In the genomic region with DNA sequence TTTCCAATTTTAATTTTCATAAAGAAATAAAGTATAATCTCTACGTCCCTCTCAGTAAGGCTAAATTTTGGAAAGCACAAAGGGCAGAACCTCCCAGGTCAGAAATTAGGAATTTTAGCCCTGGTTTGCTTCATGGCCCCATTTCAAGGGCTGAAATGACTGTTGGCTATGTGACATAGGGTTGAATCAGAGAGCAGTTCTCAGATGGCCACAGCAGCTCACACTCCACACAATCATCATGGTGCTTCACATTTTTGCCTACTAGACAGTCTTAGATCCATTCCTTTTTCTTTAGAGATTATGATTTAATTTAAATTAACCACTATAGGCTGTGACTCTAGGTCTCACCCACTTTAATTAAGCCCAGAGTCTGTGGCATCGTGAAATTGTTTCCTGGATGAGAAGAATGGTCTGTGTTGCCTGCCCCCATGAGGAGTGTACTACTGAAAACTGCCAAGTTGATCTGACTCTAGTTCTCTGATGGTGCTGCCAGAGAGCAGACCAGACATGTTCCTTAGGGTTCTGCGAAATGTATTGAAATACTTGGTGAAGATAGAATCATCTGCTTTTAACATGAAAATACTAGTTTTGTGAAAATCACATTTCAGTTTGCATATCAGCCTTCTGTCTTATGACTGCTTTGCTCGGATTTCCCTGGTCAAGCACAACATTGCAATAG, we compare ENCODE assay signal across 26 cellular contexts.
"Had no signal": no experiment of that assay in that cellular context is flagged by ENCODE, and none has a peak within 500 bp of the region (broad histone marks: within the 10 kb centered on the region; RNA-seq: fewer than 3 reads in every experiment).

No MANE protein-coding gene starts in this region.

- H3K4me1 ChIP-seq: adrenal gland, ascending aorta, breast epithelium, colonic mucosa, esophagus squamous epithelium, heart left ventricle had no signal

- H3K27ac ChIP-seq: adrenal gland, ascending aorta, breast epithelium, cardiac muscle cell, colonic mucosa, epithelial cell of prostate, esophagus squamous epithelium, heart left ventricle, WERI-Rb-1 had no signal

- DNase-seq: activated B cell treated with CpG ODN at 0.5 μM for 24 hours; activated CD4-positive, alpha-beta T cell treated with anti-CD3 and anti-CD28 coated beads for 48 hours; activated CD4-positive, alpha-beta T cell treated with anti-CD3 and anti-CD28 coated beads, Interleukin-2, amount 50 U/mL, for 1 hour; activated CD4-positive, alpha-beta T cell treated with anti-CD3 and anti-CD28 coated beads, Interleukin-2, amount 50 U/mL, for 48 hours; activated CD8-positive, alpha-beta memory T cell treated with anti-CD3 and anti-CD28 coated beads for 24 hours; activated CD8-positive, alpha-beta T cell treated with anti-CD3 and anti-CD28 coated beads for 36 hours; activated effector memory CD4-positive, alpha-beta T cell treated with anti-CD3 and anti-CD28 coated beads, Interleukin-2, amount 50 U/mL, for 16 hours; activated naive CD4-positive, alpha-beta T cell treated with anti-CD3 and anti-CD28 coated beads for 36 hours; activated naive CD8-positive, alpha-beta T cell treated with anti-CD3 and anti-CD28 coated beads for 36 hours; activated naive CD8-positive, alpha-beta T cell treated with anti-CD3 and anti-CD28 coated beads, Interleukin-2, amount 50 U/mL, for 24 hours; activated T-cell treated with anti-CD3 and anti-CD28 coated beads, Interleukin-2, amount 50 U/mL, for 48 hours; adrenal gland; amygdala; central memory CD4-positive, alpha-beta T cell; cerebellar nuclear complex; colonic mucosa; effector CD8-positive, alpha-beta T cell; esophagus squamous epithelium; heart left ventricle; T-helper 2 cell; WERI-Rb-1 had no signal

- H3K27me3 ChIP-seq: adrenal gland, ascending aorta, breast epithelium, cardiac muscle cell, colonic mucosa, esophagus squamous epithelium, heart left ventricle had no signal

- ATAC-seq: activated CD4-positive, CD25-positive, alpha-beta regulatory T cell treated with anti-CD3 and anti-CD28 coated beads, Interleukin-2, amount 50 U/mL, for 24 hours; activated CD8-positive, alpha-beta T cell treated with anti-CD3 and anti-CD28 coated beads for 36 hours; activated naive CD8-positive, alpha-beta T cell treated with anti-CD3 and anti-CD28 coated beads, Interleukin-2, amount 50 U/mL, for 24 hours; heart left ventricle had no signal

- H3K4me3 ChIP-seq: adrenal gland, ascending aorta, breast epithelium, cardiac muscle cell, colonic mucosa, esophagus squamous epithelium, heart left ventricle had no signal

- H3K36me3 ChIP-seq: colonic mucosa, WERI-Rb-1 had no signal

- H3K9me3 ChIP-seq: adrenal gland, ascending aorta, breast epithelium, colonic mucosa, esophagus squamous epithelium, heart left ventricle had no signal
